ENCODE assay signal across 8 cellular contexts in the genomic region with DNA sequence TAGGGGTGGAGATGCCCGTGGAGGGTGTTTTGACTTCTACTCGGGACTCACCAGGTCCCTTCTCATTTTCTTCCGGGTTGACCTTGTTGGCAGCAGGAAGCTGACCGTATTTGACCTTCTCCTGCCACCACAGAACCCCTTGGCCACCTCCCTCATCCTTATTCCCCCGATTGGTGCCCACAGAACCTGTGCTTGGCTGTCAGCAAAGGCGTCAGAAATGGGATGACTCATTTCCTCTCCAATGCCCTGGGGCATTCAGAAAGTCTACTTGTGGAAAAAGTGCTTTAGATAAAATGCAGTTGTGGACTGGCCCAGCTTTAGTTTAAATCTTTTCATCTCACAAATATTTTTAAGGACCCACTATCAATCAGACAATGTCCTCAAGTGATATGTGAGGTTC.
DNase-seq lines count a peak whose midpoint lies in the region; ATAC-seq and TF ChIP-seq lines count a peak whose summit lies in the region.

No MANE protein-coding gene starts in this region.

- intact Hi-C loops in esophagus squamous epithelium (cut with DNase I), result no loop called here

- peaks cover 18 to 34% (median 23%) of the 10 kb centered on the region in 3 donors for H3K4me1 ChIP-seq in esophagus squamous epithelium

- no peak overlapping the region for H3K4me3 ChIP-seq in esophagus squamous epithelium

- TF ChIP-seq CTCF in esophagus squamous epithelium (IDR thresholded peaks at IDR 0.05) (no peak), GM10266 (IDR thresholded peaks at IDR 0.05; ENCODE audit: control insufficient read depth, insufficient read depth, low read depth, missing control alignments) (no peak)

- H3K27me3 ChIP-seq in esophagus squamous epithelium, result peaks cover 0 to 19% (median 0%) of the 10 kb centered on the region in 4 donors

- no peaks in the 10 kb centered on the region for H3K36me3 ChIP-seq in esophagus squamous epithelium

- no peak for TF ChIP-seq POLR2A in esophagus squamous epithelium (IDR thresholded peaks at IDR 0.05)

- no peak for ATAC-seq in GM18868 (IDR thresholded peaks at IDR 0.05; ENCODE audit: unreplicated experiment)

- H3K9me3 ChIP-seq in esophagus squamous epithelium, result no peaks in the 10 kb centered on the region

- 10% methylated on average over 4 to 6 of the region's 6 CpGs for WGBS in esophagus squamous epithelium, 2 donors

- H3K27ac ChIP-seq in esophagus squamous epithelium, result peak overlapping the region in 3 of 4 donors; percentile 15 to 50 (median 21)

- in situ Hi-C loops in SK-MEL-5 (cut with HindIII; ENCODE audit: low pct_unique_long_range_greater_than_20kb, low sequenced_read_pairs), result no loop called here

- peak; percentile 9 for DNase-seq in activated T-cell treated with anti-CD3 and anti-CD28 coated beads for 24 hours (ENCODE audit: low read depth)
- DNase-seq in activated T-cell treated with anti-CD3 and anti-CD28 coated beads for 4 hours, result no peak
- DNase-seq in SK-MEL-5 (ENCODE audit: low read depth, low spot score), result peak; percentile 88
- no peak for DNase-seq in esophagus squamous epithelium (lab: John Stamatoyannopoulos, UW)
- DNase-seq in stimulated activated CD4-positive, alpha-beta T cell treated with anti-CD3 and anti-CD28 coated beads, Interleukin-1b, Interleukin-23, amount 100 ng/mL, for 48 hours, result peak; percentile 78
- DNase-seq in GM10266 (ENCODE audit: extremely low spot score), result no peak
- no peak for DNase-seq in COR-L47 (lab: John Stamatoyannopoulos, UW)

Comparison
In these comparisons a context has a peak if more than half of its experiments do, and no peak if none do; other contexts are left out.
1. DNase-seq: peak in activated T-cell treated with anti-CD3 and anti-CD28 coated beads for 24 hours (single experiment), SK-MEL-5 (single experiment) and stimulated activated CD4-positive, alpha-beta T cell treated with anti-CD3 and anti-CD28 coated beads, Interleukin-1b, Interleukin-23, amount 100 ng/mL, for 48 hours (single experiment); none in activated T-cell treated with anti-CD3 and anti-CD28 coated beads for 4 hours (single experiment), esophagus squamous epithelium (single experiment), GM10266 (single experiment) and COR-L47 (single experiment).